Comparison of ENCODE assay signal across 10 cellular contexts in the genomic region with DNA sequence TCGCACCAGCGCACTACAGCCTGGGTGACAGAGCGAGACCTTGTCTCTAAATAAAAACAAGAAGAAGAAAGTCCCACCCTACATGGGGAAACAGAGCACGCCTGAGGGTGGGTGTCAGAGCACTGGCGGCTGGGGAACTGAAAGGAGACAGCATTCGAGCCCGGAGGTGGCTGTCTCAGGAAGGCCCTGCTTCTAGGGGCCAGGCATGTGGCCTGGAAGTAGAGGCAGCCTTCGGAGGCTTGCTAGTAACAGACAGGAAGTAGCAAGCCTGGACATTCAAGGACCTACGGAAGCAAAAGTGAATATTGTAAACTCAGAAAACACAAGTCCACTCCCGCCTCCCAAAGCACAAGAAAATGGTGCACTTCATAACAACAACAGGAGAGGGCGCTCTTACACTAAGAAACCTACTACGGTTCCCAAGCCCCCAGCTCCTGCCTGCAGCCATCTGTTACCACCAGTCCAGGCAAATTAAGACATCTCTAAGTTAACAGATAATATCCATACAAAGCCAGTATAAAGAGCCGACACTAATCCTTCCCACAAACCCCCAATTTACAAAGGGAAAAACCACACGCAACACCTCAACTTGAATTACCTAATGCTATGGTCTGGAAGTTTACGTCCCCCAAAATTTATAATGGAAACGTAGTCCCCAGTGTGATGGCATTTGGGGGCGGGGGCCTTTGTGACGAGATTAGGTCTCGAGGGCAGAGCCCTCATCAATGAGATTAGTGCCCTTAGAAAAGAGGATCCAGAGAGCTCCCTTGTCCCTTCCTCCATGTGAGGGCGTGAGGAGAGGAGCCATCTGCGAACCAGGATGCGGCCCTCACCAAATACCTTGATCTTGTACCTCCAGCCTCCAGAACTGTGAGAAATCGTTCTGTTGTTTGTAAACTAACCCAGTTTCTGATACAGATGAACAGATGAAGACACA. TPM values are rescaled to one million over a fixed set of nuclear protein-coding genes. Genes with fewer than 3 reads are reported as not detected.
DNase-seq lines count a peak whose midpoint lies in the region; ATAC-seq and TF ChIP-seq lines count a peak whose summit lies in the region.
"Had no signal": no experiment of that assay in that cellular context is flagged by ENCODE, and none has a peak within 500 bp of the region (broad histone marks: within the 10 kb centered on the region; RNA-seq: fewer than 3 reads in every experiment).

No MANE protein-coding gene starts in this region.

- H2AFZ ChIP-seq in mammary epithelial cell (ENCODE audit: low read depth, low read length), result no peak overlapping the region
- H2AFZ ChIP-seq: parathyroid adenoma had no signal

- POLR2A ChIA-PET in MCF 10A (lab: Yijun Ruan, JAX), result no interaction called here

- DNase-seq in MCF 10A (ENCODE audit: unreplicated experiment) (peak; percentile 65), mammary epithelial cell (no peak), NCI-H345 (lab: John Stamatoyannopoulos, UW) (peak; percentile 54), choroid plexus epithelial cell (ENCODE audit: low read depth) (peak; percentile 37), T-helper 9 cell (no peak), globus pallidus (ENCODE audit: low spot score) (no peak), Right ventricle myocardium inferior (ENCODE audit: missing footprints) (no peak)
- peak; percentile 42 for DNase-seq in stimulated activated CD8-positive, alpha-beta memory T cell treated with anti-CD3 and anti-CD28 coated beads, Interleukin-4, amount 100 ng/mL, for 48 hours
- DNase-seq: NCI-H146 had no signal

- 81% methylated on average over 22 of the region's 23 CpGs for WGBS in mammary epithelial cell (ENCODE audit: low coverage, missing lambda C conversion rate)

- dilution Hi-C loops in mammary epithelial cell (cut with HindIII; ENCODE audit: low sequenced_read_pairs), result loop anchor here (5.0 kb wide), 1 partner anchor 74 kb away; no protein-coding TSS in a partner anchor

- CTCF ChIA-PET in MCF 10A (lab: Yijun Ruan, JAX) (interaction anchor here (0.7 to 1.6 kb wide), 6 partner anchors 28 to 275 kb away, joined by 3 to 5 read pairs (median 4); no protein-coding TSS in a partner anchor), mammary epithelial cell (lab: Charles Lee; ENCODE audit: low non-redundant PET) (no interaction called here)

- no peaks in the 10 kb centered on the region for H3K4me1 ChIP-seq in mammary epithelial cell (ENCODE audit: insufficient read depth, low read length)
- H3K4me1 ChIP-seq: parathyroid adenoma had no signal

- no peaks in the 10 kb centered on the region for H3K36me3 ChIP-seq in mammary epithelial cell (ENCODE audit: insufficient read depth, low read length)

- no peaks in the 10 kb centered on the region for H3K79me2 ChIP-seq in mammary epithelial cell (ENCODE audit: insufficient read depth, low read length)
- H3K79me2 ChIP-seq: parathyroid adenoma had no signal

- H3K27me3 ChIP-seq in mammary epithelial cell (ENCODE audit: insufficient read depth, low read length), result no peaks in the 10 kb centered on the region

- in situ Hi-C loops in mammary epithelial cell (cut with MboI; ENCODE audit: low sequenced_read_pairs in 2 of 2), result no loop called here

- BruUV-seq in MCF 10A (replicated peaks; lab: Mats Ljungman, UMichigan) (no TSS peak), mammary epithelial cell (replicated peaks; lab: Mats Ljungman, UMichigan) (no TSS peak)

- peaks cover 7% of the 10 kb centered on the region for H3K36me3 Mint-ChIP-seq in MCF 10A (ENCODE audit: insufficient read depth, unreplicated experiment)

- H3K4me3 ChIP-seq in mammary epithelial cell (replicated peaks in 1 of 3; ENCODE audit: insufficient read depth in 1 of 3, low read depth in 2 of 3, low read length in 3 of 3) (no peak overlapping the region), choroid plexus epithelial cell (ENCODE audit: low read depth, low read length) (no peak overlapping the region)

- intact Hi-C loops in MCF 10A (cut with micrococcal nuclease) (loop anchor here (5.0 kb wide), 1 partner anchor 406 kb away; no protein-coding TSS in a partner anchor), mammary epithelial cell (cut with micrococcal nuclease) (loop anchor here (2.0 to 5.0 kb wide), 3 partner anchors 111 to 269 kb away; no protein-coding TSS in a partner anchor), Right ventricle myocardium inferior (cut with DNase I) (no loop called here)

- no peak overlapping the region for H3K4me2 ChIP-seq in mammary epithelial cell (ENCODE audit: insufficient read depth, low read depth, low read length)

- no peaks in the 10 kb centered on the region for H3K9me3 Mint-ChIP-seq in MCF 10A (ENCODE audit: unreplicated experiment)

- no peak overlapping the region for H3K4me3 Mint-ChIP-seq in MCF 10A (ENCODE audit: unreplicated experiment)

- H3K4me1 Mint-ChIP-seq in MCF 10A (ENCODE audit: insufficient read depth, unreplicated experiment), result no peaks in the 10 kb centered on the region

- no peaks in the 10 kb centered on the region for H3K27me3 Mint-ChIP-seq in MCF 10A (ENCODE audit: insufficient read depth, unreplicated experiment)

- TF ChIP-seq CTCF in MCF 10A (IDR thresholded peaks at IDR 0.05; ENCODE audit: unreplicated experiment) (peak; percentile 66), mammary epithelial cell (conservative IDR thresholded peaks at IDR 0.05 in 1 of 2, IDR thresholded peaks at IDR 0.05 in 1 of 2; ENCODE audit: extremely low read depth in 1 of 2, insufficient read depth in 1 of 2, low read depth in 1 of 2, low read length in 2 of 2) (peak in 1 of 2 donors; percentile 30), choroid plexus epithelial cell (conservative IDR thresholded peaks at IDR 0.05; ENCODE audit: low read depth, low read length) (peak; percentile 46)

- H4K20me1 ChIP-seq in mammary epithelial cell (ENCODE audit: insufficient read depth, low read length), result no peaks in the 10 kb centered on the region

- ATAC-seq in Right ventricle myocardium inferior, result no peak

- no peak overlapping the region for H3K27ac ChIP-seq in mammary epithelial cell (ENCODE audit: insufficient read depth, low read depth, low read length)
- H3K27ac ChIP-seq: parathyroid adenoma had no signal

- no peak overlapping the region for H3K27ac Mint-ChIP-seq in MCF 10A (ENCODE audit: low read depth, unreplicated experiment)

- H3K9ac ChIP-seq in mammary epithelial cell (ENCODE audit: insufficient read depth, low read length), result no peak overlapping the region
- H3K9ac ChIP-seq: parathyroid adenoma had no signal

- H3K9me3 ChIP-seq in mammary epithelial cell (replicated peaks; ENCODE audit: insufficient read depth, low read length), result no peaks in the 10 kb centered on the region

RNA-seq across cellular contexts. Expression of a gene that starts 7.7 kb away (rescaled TPM):
- total RNA-seq in MCF 10A (2022) (not detected in 2 replicates), mammary epithelial cell (under 1 TPM in 1 of 2 donors, not detected in 1; 0.17 TPM), Right ventricle myocardium inferior (0.49 TPM)
- polyA plus RNA-seq in mammary epithelial cell, result not detected
- not detected for polyA minus RNA-seq in mammary epithelial cell

Comparison
In these comparisons a context has a peak if more than half of its experiments do, and no peak if none do; other contexts are left out.
1. DNase-seq: peak in MCF 10A (single experiment), NCI-H345 (single experiment), choroid plexus epithelial cell (single experiment) and stimulated activated CD8-positive, alpha-beta memory T cell treated with anti-CD3 and anti-CD28 coated beads, Interleukin-4, amount 100 ng/mL, for 48 hours (single experiment); none in mammary epithelial cell (single experiment), T-helper 9 cell (single experiment), globus pallidus (single experiment) and Right ventricle myocardium inferior (single experiment).